In genomic region chr9:98342103-98342818, GRCh38 we compare ENCODE assay signal across 20 cellular contexts.
DNase-seq lines count a peak whose midpoint lies in the region; ATAC-seq and TF ChIP-seq lines count a peak whose summit lies in the region.
"Had no signal": no experiment of that assay in that cellular context is flagged by ENCODE, and none has a peak within 500 bp of the region (broad histone marks: within the 10 kb centered on the region; RNA-seq: fewer than 3 reads in every experiment).

No MANE protein-coding gene starts in this region.

- H3K4me1 ChIP-seq in CD8-positive, alpha-beta memory T cell (ENCODE audit: insufficient read depth, low read length): no peaks in the 10 kb centered on the region

- H3K36me3 ChIP-seq in CD8-positive, alpha-beta memory T cell (ENCODE audit: insufficient read depth, low read length): no peaks in the 10 kb centered on the region

- H3K9me3 ChIP-seq in CD8-positive, alpha-beta memory T cell (ENCODE audit: low read length): no peaks in the 10 kb centered on the region

- H3K27ac Mint-ChIP-seq in CD8-positive, alpha-beta memory T cell: no peak overlapping the region
- H3K27ac Mint-ChIP-seq in chondrocyte (ENCODE audit: unreplicated experiment): no peak overlapping the region
- H3K27ac Mint-ChIP-seq in natural killer cell treated with Interleukin-12 subunit alpha and Interleukin-12 subunit beta and Interleukin-15 and Interleukin-18, amount 100 ng/mL, for 72 hours: no peak overlapping the region
- H3K27ac Mint-ChIP-seq: CD8-positive, alpha-beta T cell; HFFc6 had no signal

- H3K4me1 Mint-ChIP-seq in CD8-positive, alpha-beta memory T cell: no peaks in the 10 kb centered on the region
- H3K4me1 Mint-ChIP-seq in chondrocyte (ENCODE audit: low read depth): no peaks in the 10 kb centered on the region
- no peaks in the 10 kb centered on the region for H3K4me1 Mint-ChIP-seq in natural killer cell treated with Interleukin-12 subunit alpha and Interleukin-12 subunit beta and Interleukin-15 and Interleukin-18, amount 100 ng/mL, for 72 hours (ENCODE audit: low read depth in 2 of 2)

- no peaks in the 10 kb centered on the region for H3K36me3 Mint-ChIP-seq in CD8-positive, alpha-beta memory T cell
- H3K36me3 Mint-ChIP-seq in chondrocyte (ENCODE audit: low read depth): no peaks in the 10 kb centered on the region
- no peaks in the 10 kb centered on the region for H3K36me3 Mint-ChIP-seq in natural killer cell treated with Interleukin-12 subunit alpha and Interleukin-12 subunit beta and Interleukin-15 and Interleukin-18, amount 100 ng/mL, for 72 hours
- H3K36me3 Mint-ChIP-seq: CD8-positive, alpha-beta T cell had no signal

- H3K4me3 ChIP-seq in CD8-positive, alpha-beta memory T cell (ENCODE audit: low read length): no peak overlapping the region

- no peak for DNase-seq in CD8-positive, alpha-beta memory T cell
- peak; percentile 53 for DNase-seq in chondrocyte (ENCODE audit: low spot score)
- DNase-seq in natural killer cell treated with Interleukin-12 subunit alpha and Interleukin-12 subunit beta and Interleukin-15 and Interleukin-18, amount 100 ng/mL, for 72 hours (ENCODE audit: low spot score): no peak
- no peak for DNase-seq in RKO (ENCODE audit: low spot score)
- no peak for DNase-seq in NCI-H748 (lab: John Stamatoyannopoulos, UW; ENCODE audit: unreplicated experiment)
- DNase-seq: Calu3; CD8-positive, alpha-beta T cell; DMS53; GDM1; H7; HFFc6; Kasumi-1; NCI-H187; NCI-H2227 treated with DMSO at 0.1 percent for 48 hours; NCI-H510A; NCI-H748 treated with DMSO at 0.1 percent for 48 hours had no signal

- peaks cover 10 to 49% of the 10 kb centered on the region in 2 donors for H3K27me3 Mint-ChIP-seq in CD8-positive, alpha-beta memory T cell
- H3K27me3 Mint-ChIP-seq in chondrocyte (ENCODE audit: low read depth): peaks cover 68% of the 10 kb centered on the region
- H3K27me3 Mint-ChIP-seq in natural killer cell treated with Interleukin-12 subunit alpha and Interleukin-12 subunit beta and Interleukin-15 and Interleukin-18, amount 100 ng/mL, for 72 hours: peaks cover 30 to 39% of the 10 kb centered on the region in 2 donors

- H3K27ac ChIP-seq in C4-2B: peak overlapping the region; percentile 76
- H3K27ac ChIP-seq in CD8-positive, alpha-beta memory T cell (ENCODE audit: low read depth, low read length): peak overlapping the region; percentile 65

- POLR2A ChIA-PET in CD8-positive, alpha-beta memory T cell (lab: Charles Lee): no interaction called here

- TF ChIP-seq CTCF in C4-2B (conservative IDR thresholded peaks at IDR 0.05) (no peak), chondrocyte (IDR thresholded peaks at IDR 0.05) (no peak)

- H3K4me3 Mint-ChIP-seq in CD8-positive, alpha-beta memory T cell: no peak overlapping the region
- H3K4me3 Mint-ChIP-seq in chondrocyte (ENCODE audit: unreplicated experiment): no peak overlapping the region
- no peak overlapping the region for H3K4me3 Mint-ChIP-seq in natural killer cell treated with Interleukin-12 subunit alpha and Interleukin-12 subunit beta and Interleukin-15 and Interleukin-18, amount 100 ng/mL, for 72 hours
- H3K4me3 Mint-ChIP-seq: CD8-positive, alpha-beta T cell; HFFc6 had no signal

- ATAC-seq in natural killer cell treated with Interleukin-12 subunit alpha and Interleukin-12 subunit beta and Interleukin-15 and Interleukin-18, amount 100 ng/mL, for 72 hours: peak; percentile 49 to 50
- no peak for ATAC-seq in GM21390 (IDR thresholded peaks at IDR 0.05; ENCODE audit: unreplicated experiment)
- ATAC-seq: CD8-positive, alpha-beta T cell; Panc1; SK-N-SH treated with all-trans-retinoic acid at 6 μM for 48 hours had no signal

- peaks cover 0 to 2% (median 0%) of the 10 kb centered on the region in 5 donors for H3K9me3 Mint-ChIP-seq in CD8-positive, alpha-beta memory T cell
- H3K9me3 Mint-ChIP-seq in chondrocyte (ENCODE audit: low read depth): peaks cover 7% of the 10 kb centered on the region
- no peaks in the 10 kb centered on the region for H3K9me3 Mint-ChIP-seq in natural killer cell treated with Interleukin-12 subunit alpha and Interleukin-12 subunit beta and Interleukin-15 and Interleukin-18, amount 100 ng/mL, for 72 hours

- CTCF ChIA-PET in CD8-positive, alpha-beta memory T cell (lab: Charles Lee): no interaction called here

- no peaks in the 10 kb centered on the region for H3K27me3 ChIP-seq in CD8-positive, alpha-beta memory T cell (ENCODE audit: insufficient read depth, low read length, poor library complexity, severe bottlenecking)
